Comparison of ENCODE assay signal across 8 cellular contexts in genomic region chr20:2840967-2841531, GRCh38. TPM values are rescaled to one million over a fixed set of nuclear protein-coding genes. Genes with fewer than 3 reads are reported as not detected.
DNase-seq lines count a peak whose midpoint lies in the region; ATAC-seq and TF ChIP-seq lines count a peak whose summit lies in the region.

No MANE protein-coding gene starts in this region.

- no peak for TF ChIP-seq RAD21 in HCT116 (IDR thresholded peaks at IDR 0.05; ENCODE audit: low read depth)

- BruUV-seq in HCT116 (replicated peaks; lab: Mats Ljungman, UMichigan) = TSS peak; percentile 72

- H3K4me1 ChIP-seq in HCT116 (ENCODE audit: control insufficient read depth in 1 of 2, insufficient read depth in 2 of 2, low read length in 2 of 2) = peaks cover 13 to 20% of the 10 kb centered on the region in 2 experiments; a peak in 3 of 4 replicates

- CTCF ChIA-PET in HCT116 (lab: Charles Lee) = interaction anchor here (0.9 to 1.1 kb wide), 2 partner anchors 88 to 160 kb away, joined by 3 to 4 read pairs; no protein-coding TSS in a partner anchor

- H3K4me3 ChIP-seq in HCT116 (replicated peaks in 1 of 2; ENCODE audit: low read depth in 1 of 2, low read length in 2 of 2) (peak overlapping the region; percentile 73 to 96), fibroblast of mammary gland (ENCODE audit: control insufficient read depth, low read depth, low read length) (peak overlapping the region; percentile 85)

- H3K4me1 Mint-ChIP-seq in naive thymus-derived CD8-positive, alpha-beta T cell = peaks cover 28 to 58% (median 48%) of the 10 kb centered on the region in 4 donors

- peak; percentile 10 to 13 for DNase-seq in NOMO-1 (lab: John Stamatoyannopoulos, UW; ENCODE audit: unreplicated experiment in 2 of 2)
- no peak for DNase-seq in NOMO-1 treated with dmso at 0.1 percent for 144 hours (lab: John Stamatoyannopoulos, UW; ENCODE audit: unreplicated experiment)
- DNase-seq in HCT116 (ENCODE audit: low read depth, low spot score) = no peak
- peak; percentile 75 for DNase-seq in M059J (ENCODE audit: low read depth)
- DNase-seq in activated CD8-positive, alpha-beta memory T cell treated with anti-CD3 and anti-CD28 coated beads, Interleukin-2, amount 50 U/mL, for 4 hours = peak; percentile 34
- peak; percentile 66 for DNase-seq in fibroblast of mammary gland (ENCODE audit: low read depth)
- DNase-seq in naive thymus-derived CD8-positive, alpha-beta T cell = peak in 4 of 10 donors; percentile 13 to 42 (median 21)
- DNase-seq in ureter (ENCODE audit: low spot score) = peak; percentile 65

- peak overlapping the region; percentile 78 to 91 (median 90) for H3K4me3 Mint-ChIP-seq in naive thymus-derived CD8-positive, alpha-beta T cell

- TF ChIP-seq POLR2A in HCT116 (IDR thresholded peaks at IDR 0.05; ENCODE audit: borderline replicate concordance, extremely low read depth, insufficient read depth, insufficient read length) = no peak

- peaks cover 0 to 5% (median 0%) of the 10 kb centered on the region in 3 donors for H3K36me3 Mint-ChIP-seq in naive thymus-derived CD8-positive, alpha-beta T cell

- no peaks in the 10 kb centered on the region for H4K20me1 ChIP-seq in HCT116 (ENCODE audit: insufficient read depth)

- RAD21 ChIA-PET in HCT116 (lab: Charles Lee; ENCODE audit: low non-redundant PET in 1 of 2, low total read pairs in 2 of 2, uncharacterized antibody in 2 of 2, unreplicated experiment in 2 of 2) = no interaction called here

- TF ChIP-seq CTCF in HCT116 (IDR thresholded peaks at IDR 0.05 in 2 of 3, conservative IDR thresholded peaks at IDR 0.05 in 1 of 3; ENCODE audit: borderline replicate concordance in 1 of 3, insufficient read depth in 1 of 3, low read depth in 2 of 3, low read length in 2 of 3) (no peak), fibroblast of mammary gland (conservative IDR thresholded peaks at IDR 0.05; ENCODE audit: control insufficient read depth, insufficient read depth, low read depth, low read length) (no peak)

- H3K79me2 ChIP-seq in HCT116 (ENCODE audit: insufficient read depth, low read length) = peaks cover 12% of the 10 kb centered on the region

- no peaks in the 10 kb centered on the region for H3K36me3 ChIP-seq in HCT116 (ENCODE audit: control insufficient read depth in 1 of 2, insufficient read depth in 2 of 2, low read length in 2 of 2)

- ATAC-seq in HCT116 = peak; percentile 71
- ATAC-seq in naive thymus-derived CD8-positive, alpha-beta T cell = peak; percentile 19 to 31

- H3K27ac Mint-ChIP-seq in naive thymus-derived CD8-positive, alpha-beta T cell = peak overlapping the region in 9 of 10 donors; percentile 79 to 95 (median 87)

- peak overlapping the region; percentile 45 for H2AFZ ChIP-seq in HCT116 (ENCODE audit: low read depth, low read length, poor library complexity, severe bottlenecking)

- no peaks in the 10 kb centered on the region for H3K9me2 ChIP-seq in HCT116 (ENCODE audit: insufficient read depth)

- intact Hi-C loops in HCT116 (cut with micrococcal nuclease) = no loop called here

- H3K27me3 ChIP-seq in HCT116 (ENCODE audit: insufficient read depth, low read length) = no peaks in the 10 kb centered on the region

- H3K9ac ChIP-seq in HCT116 (ENCODE audit: low read length) = peak overlapping the region; percentile 81

- H3K27ac ChIP-seq in HCT116 (ENCODE audit: low read depth, low read length) = peak overlapping the region; percentile 97

- H3K9me3 Mint-ChIP-seq in naive thymus-derived CD8-positive, alpha-beta T cell = no peaks in the 10 kb centered on the region

- H3K4me2 ChIP-seq in HCT116 (ENCODE audit: low read length) = peak overlapping the region; percentile 98

- POLR2A ChIA-PET in HCT116 (lab: Charles Lee) = no interaction called here
- POLR2A ChIA-PET in naive thymus-derived CD8-positive, alpha-beta T cell (lab: Charles Lee) = interaction anchor here (0.6 to 3.1 kb wide), 16 partner anchors 8 to 629 kb away, joined by 3 to 26 read pairs (median 4); partner anchors contain the start of genes EBF4, IDH3B, NOP56 and PTPRA

- H3K27me3 Mint-ChIP-seq in naive thymus-derived CD8-positive, alpha-beta T cell = no peaks in the 10 kb centered on the region

- H3K9me3 ChIP-seq in HCT116 (ENCODE audit: control insufficient read depth in 1 of 2, insufficient read depth in 1 of 2, low read depth in 1 of 2, low read length in 2 of 2) = no peaks in the 10 kb centered on the region

TF ChIP-seq in HCT116, 20 proteins besides CTCF, POLR2A, EP300 and RAD21:
- TF ChIP-seq SRF (IDR thresholded peaks at IDR 0.05; ENCODE audit: low read depth) (no peak), ELF1 (IDR thresholded peaks at IDR 0.05; ENCODE audit: borderline replicate concordance, low read depth) (no peak), SIN3A (IDR thresholded peaks at IDR 0.05; ENCODE audit: low read depth) (no peak; the same call in 1 of the 2 replicates), CBX3 (IDR thresholded peaks at IDR 0.05; ENCODE audit: low read depth) (no peak), EGR1 (IDR thresholded peaks at IDR 0.05; ENCODE audit: low read depth) (no peak), EZH2phosphoT487 (IDR thresholded peaks at IDR 0.05; ENCODE audit: borderline replicate concordance) (no peak), FOSL1 (IDR thresholded peaks at IDR 0.05; ENCODE audit: low read depth) (no peak), ZBTB33 (IDR thresholded peaks at IDR 0.05; ENCODE audit: extremely low read depth, insufficient replicate concordance, low read length) (no peak), TCF7L2 (IDR thresholded peaks at IDR 0.05; ENCODE audit: borderline replicate concordance, extremely low read depth, insufficient read depth, insufficient read length) (no peak), POLR2AphosphoS5 (IDR thresholded peaks at IDR 0.05; ENCODE audit: low read depth, low read length) (no peak), MAX (IDR thresholded peaks at IDR 0.05) (no peak), ZNF274 (IDR thresholded peaks at IDR 0.05; ENCODE audit: low read depth, low read length) (no peak), YY1 (IDR thresholded peaks at IDR 0.05; ENCODE audit: extremely low read depth, insufficient replicate concordance, low read depth, low read length) (no peak), EZH2 (IDR thresholded peaks at IDR 0.05) (no peak), CEBPB (IDR thresholded peaks at IDR 0.05; ENCODE audit: low read depth) (no peak), JUND (IDR thresholded peaks at IDR 0.05) (no peak), ATF3 (IDR thresholded peaks at IDR 0.05) (no peak)

RNA-seq across cellular contexts. Expression of gene VPS16, which starts 0.5 kb away (rescaled TPM):
- 38.1 TPM for total RNA-seq in HCT116 (2021; ENCODE audit: unreplicated experiment)
- polyA plus RNA-seq in HCT116 (2012) = 31.9 and 37.5 TPM in 2 replicates
- total RNA-seq in M059J (2014; rRNA removed; shearing (Covaris generic)) = 42.4 and 56.7 TPM in 2 replicates
- total RNA-seq in naive thymus-derived CD8-positive, alpha-beta T cell = 10 to 100 TPM; 57.6 to 57.8 TPM
- 10 to 100 TPM; 34.6 to 40.6 (median 39.3) TPM for polyA plus RNA-seq in naive thymus-derived CD8-positive, alpha-beta T cell
- total RNA-seq in ureter = 38.0 TPM

RNA-seq across cellular contexts. Expression of gene PCED1A, which starts 0.6 kb away (rescaled TPM):
- total RNA-seq in HCT116 (2021; ENCODE audit: unreplicated experiment) = 31.8 TPM
- polyA plus RNA-seq in HCT116 (2012) = 27.6 and 36.2 TPM in 2 replicates
- total RNA-seq in M059J (2014; rRNA removed; shearing (Covaris generic)) = 15.6 and 38.5 TPM in 2 replicates
- 100 to 1,000 TPM in 1 of 2 experiments, 10 to 100 TPM in 1; 89.5 to 101 TPM for total RNA-seq in naive thymus-derived CD8-positive, alpha-beta T cell
- polyA plus RNA-seq in naive thymus-derived CD8-positive, alpha-beta T cell = 10 to 100 TPM; 21.9 to 29.6 (median 23.6) TPM
- total RNA-seq in ureter = 53.5 TPM

RNA-seq across cellular contexts. Expression of gene TMEM239, which starts 24.9 kb away (rescaled TPM):
- total RNA-seq in HCT116 (2021; ENCODE audit: unreplicated experiment) = not detected
- not detected in 2 replicates for polyA plus RNA-seq in HCT116 (2012)
- total RNA-seq in M059J (2014; rRNA removed; shearing (Covaris generic)) = not detected in 2 replicates
- total RNA-seq in naive thymus-derived CD8-positive, alpha-beta T cell = not detected
- polyA plus RNA-seq in naive thymus-derived CD8-positive, alpha-beta T cell = not detected
- total RNA-seq in ureter = not detected

RNA-seq across cellular contexts. Expression of gene C20orf141, which starts 26.3 kb away (rescaled TPM):
- total RNA-seq in HCT116 (2021; ENCODE audit: unreplicated experiment) = not detected
- not detected in 2 replicates for polyA plus RNA-seq in HCT116 (2012)
- not detected in 2 replicates for total RNA-seq in M059J (2014; rRNA removed; shearing (Covaris generic))
- not detected for total RNA-seq in naive thymus-derived CD8-positive, alpha-beta T cell
- polyA plus RNA-seq in naive thymus-derived CD8-positive, alpha-beta T cell = not detected
- not detected for total RNA-seq in ureter

RNA-seq across cellular contexts. Expression of gene PTPRA, which starts 32.2 kb away (rescaled TPM):
- total RNA-seq in HCT116 (2021; ENCODE audit: unreplicated experiment) (44.6 TPM), ureter (79.5 TPM)
- 34.4 and 40.2 TPM in 2 replicates for polyA plus RNA-seq in HCT116 (2012)
- 50.2 and 55.2 TPM in 2 replicates for total RNA-seq in M059J (2014; rRNA removed; shearing (Covaris generic))
- 100 to 1,000 TPM in 1 of 2 experiments, 10 to 100 TPM in 1; 90.1 to 106 TPM for total RNA-seq in naive thymus-derived CD8-positive, alpha-beta T cell
- polyA plus RNA-seq in naive thymus-derived CD8-positive, alpha-beta T cell = 10 to 100 TPM; 24.6 to 51.4 (median 30.8) TPM

Comparison
In these comparisons a context has a peak if more than half of its experiments do, and no peak if none do; other contexts are left out.
1. DNase-seq: peak in NOMO-1 (2 of 2), M059J (single experiment), activated CD8-positive, alpha-beta memory T cell treated with anti-CD3 and anti-CD28 coated beads, Interleukin-2, amount 50 U/mL, for 4 hours (single experiment), fibroblast of mammary gland (single experiment) and ureter (single experiment); none in NOMO-1 treated with dmso at 0.1 percent for 144 hours (single experiment) and HCT116 (single experiment).